Comparison of ENCODE assay signal across 8 cellular contexts in the genomic region with DNA sequence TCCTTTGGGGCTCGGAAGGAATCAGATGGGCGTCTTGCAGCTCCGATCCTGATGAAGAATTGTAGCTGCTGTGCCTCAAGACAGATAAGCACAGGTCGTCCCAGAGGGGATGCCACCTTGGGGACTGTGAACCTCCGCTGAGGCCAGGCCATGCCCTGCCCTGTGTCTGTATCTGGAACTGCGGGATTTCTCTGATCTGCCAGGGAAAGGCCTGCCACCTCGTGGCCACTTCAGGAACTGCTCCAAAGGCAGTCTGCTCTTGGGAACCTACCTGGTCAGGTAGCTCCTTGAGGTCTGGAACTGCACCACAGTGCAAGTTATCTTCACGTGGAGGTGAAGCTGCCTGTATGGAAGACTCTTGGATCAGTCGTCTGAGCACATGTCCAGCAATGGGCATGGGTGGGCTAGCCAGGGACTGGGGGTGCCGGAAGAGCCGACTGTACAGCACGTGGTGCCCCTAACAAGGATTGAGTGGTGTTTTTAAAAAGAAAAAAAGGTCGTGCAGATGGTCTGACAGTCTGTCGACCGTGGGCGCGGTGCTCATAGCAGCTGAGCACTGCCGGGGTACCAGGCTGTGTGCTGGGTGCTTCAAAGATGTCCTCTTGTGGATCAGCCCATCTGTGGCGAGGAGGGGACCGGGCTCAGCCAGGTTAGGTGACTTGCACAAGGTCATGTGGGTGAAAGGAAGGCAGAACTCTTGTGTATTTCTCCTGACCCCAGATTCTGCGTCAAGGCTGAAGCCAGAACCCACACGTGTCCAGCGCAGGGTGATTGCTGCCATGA. TPM values are rescaled to one million over a fixed set of nuclear protein-coding genes. Genes with fewer than 3 reads are reported as not detected.
DNase-seq lines count a peak whose midpoint lies in the region; ATAC-seq and TF ChIP-seq lines count a peak whose summit lies in the region.

No MANE protein-coding gene starts in this region.

- H3K4me3 ChIP-seq in AG04450 (ENCODE audit: low read depth, low read length) (no peak overlapping the region), lung (no peak overlapping the region)

- no peaks in the 10 kb centered on the region; the same call in 1 of the 2 replicates for H3K9me3 ChIP-seq in AG04450 (ENCODE audit: control insufficient read depth, insufficient read depth, low read length)
- H3K9me3 ChIP-seq in lung (ENCODE audit: control insufficient read depth in 2 of 2, insufficient read depth in 1 of 2, low read length in 1 of 2) = no peaks in the 10 kb centered on the region

- H3K27ac ChIP-seq in AG04450 (ENCODE audit: low read depth, low read length) (no peak overlapping the region), lung (ENCODE audit: low read depth in 1 of 2, low read length in 1 of 2) (no peak overlapping the region)

- H3K27me3 ChIP-seq in AG04450 (ENCODE audit: control insufficient read depth, insufficient read depth, low read length) (peaks cover 14% of the 10 kb centered on the region), lung (ENCODE audit: control insufficient read depth, insufficient read depth) (no peaks in the 10 kb centered on the region)

- peak; percentile 27 for ATAC-seq in GM18511 (IDR thresholded peaks at IDR 0.05; ENCODE audit: unreplicated experiment)
- ATAC-seq in HG03432 (IDR thresholded peaks at IDR 0.05; ENCODE audit: unreplicated experiment) = peak; percentile 23
- ATAC-seq in lung (ENCODE audit: insufficient read depth, low FRiP score) = no peak

- CTCF ChIA-PET in AG04450 (lab: Charles Lee) = interaction anchor here (0.6 to 6.5 kb wide), 35 partner anchors 9 to 441 kb away, joined by 3 to 44 read pairs (median 4); a partner anchor contains a TSS

- TF ChIP-seq CTCF in AG04450 (IDR thresholded peaks at IDR 0.05; ENCODE audit: low read depth, low read length) (peak; percentile 98), lung (IDR thresholded peaks at IDR 0.05; ENCODE audit: control extremely low read depth, extremely low read depth) (peak; percentile 99)

- DNase-seq in AG04450 (ENCODE audit: low read depth, low spot score) (peak; percentile 13), NCI-H748 treated with DMSO at 0.1 percent for 48 hours (lab: John Stamatoyannopoulos, UW) (peak; percentile 54), dermis microvascular lymphatic vessel endothelial cell (ENCODE audit: low read depth in 2 of 2) (peak; percentile 60 to 75), lung (ENCODE audit: low spot score) (peak; percentile 89)
- DNase-seq in activated CD4-positive, alpha-beta T cell treated with anti-CD3 and anti-CD28 coated beads, Interleukin-2, amount 50 U/mL, for 4 hours = peak; percentile 86 to 90
- peak; percentile 87 for DNase-seq in stimulated activated CD8-positive, alpha-beta memory T cell treated with anti-CD3 and anti-CD28 coated beads, Interleukin-15, amount 100 ng/mL, for 1 hour (ENCODE audit: low read depth)

- H3K36me3 ChIP-seq in lung (ENCODE audit: control insufficient read depth in 2 of 2, insufficient read depth in 2 of 2, low read length in 2 of 2) = no peaks in the 10 kb centered on the region

- POLR2A ChIA-PET in AG04450 (lab: Yijun Ruan, JAX) = no interaction called here

- 38 to 41% methylated on average over 23 of the region's 23 CpGs for WGBS in lung, 2 donors

- peaks cover 7 to 11% of the 10 kb centered on the region in 2 donors for H3K4me1 ChIP-seq in lung (ENCODE audit: control insufficient read depth in 2 of 2, insufficient read depth in 2 of 2, low read length in 2 of 2)

RNA-seq across cellular contexts. Expression of a gene that starts 3.1 kb away (rescaled TPM):
- polyA plus RNA-seq in AG04450 (2011; rRNA removed) (34.5 and 39.4 TPM in 2 replicates), lung (10 to 100 TPM; 28.5 to 39.1 TPM)
- polyA minus RNA-seq in AG04450 (2011; rRNA and poly(A)+ RNA removed) = 16.2 and 20.5 TPM in 2 replicates
- total RNA-seq in dermis microvascular lymphatic vessel endothelial cell (18.7 and 18.8 TPM in 2 replicates), lung (10 to 100 TPM; 13.9 to 30.1 TPM)

RNA-seq across cellular contexts. Expression of a gene that starts 27.7 kb away (rescaled TPM):
- 6.4 and 6.5 TPM in 2 replicates for polyA plus RNA-seq in AG04450 (2011; rRNA removed)
- polyA minus RNA-seq in AG04450 (2011; rRNA and poly(A)+ RNA removed) = 5.7 and 6.0 TPM in 2 replicates
- 8.0 and 9.4 TPM in 2 replicates for total RNA-seq in dermis microvascular lymphatic vessel endothelial cell
- 10 to 100 TPM; 19.1 to 22.9 TPM for total RNA-seq in lung
- 10 to 100 TPM; 10.7 to 16.1 TPM for polyA plus RNA-seq in lung

Comparison
In these comparisons a context has a peak if more than half of its experiments do, and no peak if none do; other contexts are left out.
1. DNase-seq: peak in every context shown above with its lines; median percentile 89 in lung; 88 in activated CD4-positive, alpha-beta T cell treated with anti-CD3 and anti-CD28 coated beads, Interleukin-2, amount 50 U/mL, for 4 hours; 87 in stimulated activated CD8-positive, alpha-beta memory T cell treated with anti-CD3 and anti-CD28 coated beads, Interleukin-15, amount 100 ng/mL, for 1 hour; 68 in dermis microvascular lymphatic vessel endothelial cell; 54 in NCI-H748 treated with DMSO at 0.1 percent for 48 hours; 13 in AG04450.